Comparison of ENCODE assay signal across 18 cellular contexts in the genomic region with DNA sequence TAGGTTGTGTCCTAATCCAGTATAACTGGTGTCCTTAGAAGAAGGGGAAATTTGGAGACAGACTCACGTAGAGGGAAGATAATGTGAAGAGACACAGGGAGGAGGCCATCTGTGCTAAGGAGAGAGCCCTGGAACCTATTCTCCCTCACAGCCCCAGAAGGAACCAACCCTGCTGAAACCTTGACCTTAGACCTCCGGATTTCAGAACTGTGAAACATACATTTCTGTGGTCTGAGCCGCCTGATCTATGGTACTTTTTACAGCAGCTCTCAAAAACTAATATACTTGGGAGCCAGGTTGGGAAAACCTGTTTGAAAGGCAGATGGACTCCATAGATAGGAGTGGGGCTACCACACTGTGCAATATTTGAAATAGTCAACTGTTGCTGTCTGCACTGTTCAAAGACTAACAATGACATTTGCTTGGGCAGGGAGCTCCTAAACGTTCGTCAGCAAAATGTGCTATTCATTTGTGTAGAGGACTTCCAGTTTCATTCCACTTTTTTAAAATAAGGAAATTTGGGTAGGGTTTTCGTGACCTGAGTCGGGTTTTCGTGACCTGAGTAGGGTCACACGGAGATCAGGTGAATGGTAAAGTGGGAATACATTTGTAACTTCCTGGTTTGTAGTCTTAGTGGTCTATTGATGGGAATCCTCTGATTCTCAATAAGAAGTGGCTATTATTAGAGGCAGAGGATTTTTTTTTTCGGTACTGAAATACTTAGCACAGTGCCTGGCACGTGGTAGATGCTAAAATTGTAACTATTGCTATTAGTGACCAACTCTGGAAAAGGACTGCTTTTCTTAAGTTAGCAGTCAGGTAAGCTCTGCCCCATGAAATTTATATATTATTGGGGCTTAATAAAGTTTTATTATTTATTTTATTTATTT. TPM values are rescaled to one million over a fixed set of nuclear protein-coding genes. Genes with fewer than 3 reads are reported as not detected.
A peak's percentile ranks its signal among the peaks of the same experiment; 100 is the strongest.
DNase-seq lines count a peak whose midpoint lies in the region; ATAC-seq and FAIRE-seq lines count a peak whose summit lies in the region.
"Had no signal": no experiment of that assay in that cellular context is flagged by ENCODE, and none has a peak within 500 bp of the region (broad histone marks: within the 10 kb centered on the region; RNA-seq: fewer than 3 reads in every experiment).

No MANE protein-coding gene starts in this region.

- H3K9me3 ChIP-seq in T-helper 17 cell (ENCODE audit: control insufficient read depth, low read length, poor library complexity, severe bottlenecking) = no peaks in the 10 kb centered on the region
- H3K9me3 ChIP-seq: Peyer's patch had no signal

- DNase-seq in CD1c-positive myeloid dendritic cell (ENCODE audit: extremely low spot score) (peak; percentile 67), T-helper 17 cell (no peak), medulla oblongata (ENCODE audit: extremely low spot score) (peak; percentile 40), urothelium cell line (ENCODE audit: low spot score) (no peak)
- DNase-seq: activated CD4-positive, alpha-beta T cell treated with anti-CD3 and anti-CD28 coated beads for 4 hours; endodermal cell; foreskin fibroblast; NCI-H1092 treated with DMSO at 0.1 percent for 48 hours; Peyer's patch had no signal

- peaks cover 28% of the 10 kb centered on the region for H3K4me1 Mint-ChIP-seq in T-helper 17 cell
- H3K4me1 Mint-ChIP-seq: endodermal cell had no signal

- no peak overlapping the region for H3K4me3 Mint-ChIP-seq in T-helper 17 cell
- H3K4me3 Mint-ChIP-seq: endodermal cell; T-helper 1 cell treated with Interleukin-12 subunit alpha and Interleukin-12 subunit beta and Interleukin-4 antibody, amounts not matched to agents 30 μg/mL and 1 μg/mL, for 36 hours had no signal

- FAIRE-seq in urothelium cell line (lab: Jason Lieb, UNC) = no peak
- FAIRE-seq: bronchial epithelial cell, HTR-8/SVneo had no signal

- no peaks in the 10 kb centered on the region for H3K27me3 Mint-ChIP-seq in T-helper 17 cell

- peaks cover 5% of the 10 kb centered on the region for H3K36me3 Mint-ChIP-seq in T-helper 17 cell (ENCODE audit: low read depth)

- ATAC-seq in GM19324 (IDR thresholded peaks at IDR 0.05; ENCODE audit: low FRiP score, unreplicated experiment) = peak; percentile 51
- peak; percentile 35 for ATAC-seq in T-helper 17 cell
- ATAC-seq in HG03378 (IDR thresholded peaks at IDR 0.05; ENCODE audit: unreplicated experiment) = no peak
- ATAC-seq in GM19395 (IDR thresholded peaks at IDR 0.05; ENCODE audit: unreplicated experiment) = no peak
- no peak for ATAC-seq in HG02588 (IDR thresholded peaks at IDR 0.05; ENCODE audit: unreplicated experiment)

- H3K27ac Mint-ChIP-seq in T-helper 17 cell = peak overlapping the region; percentile 27
- H3K27ac Mint-ChIP-seq: activated T-helper 2 cell treated with anti-CD3 and anti-CD28 coated beads, Interferon-gamma antibody, Interleukin-2, Interleukin-4, amounts not matched to agents 10 μg/mL and 5 μg/mL and 100 μg/mL, durations not matched to agents 14 hours and 24 hours and 36 hours; endodermal cell; T-helper 1 cell treated with Interleukin-12 subunit alpha and Interleukin-12 subunit beta and Interleukin-4 antibody, amounts not matched to agents 30 μg/mL and 1 μg/mL, for 36 hours had no signal

RNA-seq across cellular contexts. Expression of a gene that starts 11.4 kb away (rescaled TPM):
- 100 to 1,000 TPM; 269 to 340 TPM for total RNA-seq in T-helper 17 cell
- total RNA-seq: Daoy had no signal

RNA-seq across cellular contexts. Expression of a gene that starts 33.4 kb away (rescaled TPM):
- 1 to 10 TPM; 1.6 to 2.7 TPM for total RNA-seq in T-helper 17 cell

Comparison
In these comparisons a context has a peak if more than half of its experiments do, and no peak if none do; other contexts are left out.
1. DNase-seq: peak in CD1c-positive myeloid dendritic cell (single experiment) and medulla oblongata (single experiment); none in T-helper 17 cell (0 of 3) and urothelium cell line (single experiment).
2. ATAC-seq: peak in GM19324 (single experiment) and T-helper 17 cell (single experiment); none in HG03378 (single experiment), GM19395 (single experiment) and HG02588 (single experiment).